Comparison of ENCODE assay signal across 7 cellular contexts in the genomic region with DNA sequence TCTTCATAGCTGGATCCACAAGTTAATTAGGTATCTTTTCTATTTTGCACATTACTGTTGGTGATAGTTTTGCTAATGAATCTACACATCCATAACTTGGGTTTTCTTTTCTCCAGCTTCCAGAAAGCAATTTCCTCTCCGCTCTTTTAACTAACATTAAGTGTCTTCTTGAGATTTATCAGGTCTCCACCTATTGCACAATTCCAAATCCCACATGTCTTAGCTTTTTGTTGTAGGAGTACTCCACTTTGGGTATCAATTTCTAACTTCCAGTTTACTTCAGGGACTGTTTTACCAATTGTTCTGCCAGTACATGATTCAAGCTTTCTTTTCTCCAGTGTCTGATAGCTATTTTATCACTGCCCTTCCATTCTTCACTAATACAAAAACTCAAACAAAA.
"Had no signal": no experiment of that assay in that cellular context is flagged by ENCODE, and none has a peak within 500 bp of the region (broad histone marks: within the 10 kb centered on the region; RNA-seq: fewer than 3 reads in every experiment).

No MANE protein-coding gene starts in this region.

- H3K4me3 ChIP-seq: GM23338, K562 had no signal

- ATAC-seq: GM23338, K562 had no signal

- H3K4me2 ChIP-seq: GM23338 had no signal

- FAIRE-seq: H1, H54, HTR-8/SVneo, K562 had no signal

- H2AFZ ChIP-seq: GM23338 had no signal

- DNase-seq: H9, HCEC 1CT had no signal
